ENCODE assay signal across 17 cellular contexts in the genomic region with DNA sequence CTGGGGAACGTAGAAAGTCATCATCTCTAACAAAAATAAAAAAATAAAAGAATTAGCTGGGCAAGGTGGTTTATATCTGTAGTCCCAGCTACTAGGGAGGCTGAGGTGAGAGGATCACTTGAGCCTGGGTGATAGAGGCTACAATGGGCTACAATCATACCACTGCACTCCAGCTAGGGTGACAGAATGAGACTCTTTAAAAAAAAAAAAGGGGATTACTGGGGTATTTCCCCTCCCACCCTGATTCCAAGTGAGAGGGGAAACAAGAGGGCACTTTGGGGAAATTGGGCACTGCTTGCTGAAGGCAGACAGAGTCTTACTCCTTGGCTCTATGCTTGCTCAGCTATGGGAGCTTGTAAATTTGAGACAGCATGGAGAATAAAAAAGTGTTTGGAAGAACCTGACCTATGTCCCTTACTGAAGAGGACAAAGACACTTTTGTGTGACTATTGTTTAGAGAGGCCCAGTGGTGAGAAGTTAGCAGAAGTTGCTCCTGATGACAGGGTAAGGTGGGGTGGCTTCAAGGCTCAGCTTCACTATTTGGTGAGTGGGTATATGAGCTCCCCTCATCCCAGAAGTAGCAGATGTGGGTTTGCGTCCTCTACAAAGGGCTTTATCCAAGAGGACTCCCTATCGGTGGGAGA. TPM values are rescaled to one million over a fixed set of nuclear protein-coding genes. Genes with fewer than 3 reads are reported as not detected.
DNase-seq lines count a peak whose midpoint lies in the region; ATAC-seq and TF ChIP-seq lines count a peak whose summit lies in the region.
"Had no signal": no experiment of that assay in that cellular context is flagged by ENCODE, and none has a peak within 500 bp of the region (broad histone marks: within the 10 kb centered on the region; RNA-seq: fewer than 3 reads in every experiment).

No MANE protein-coding gene starts in this region.

- H3K36me3 ChIP-seq in OCI-LY3 (replicated peaks; ENCODE audit: low read depth, low read length) (no peaks in the 10 kb centered on the region), lower lobe of right lung (no peaks in the 10 kb centered on the region)

- peaks cover 80% of the 10 kb centered on the region for H3K4me1 Mint-ChIP-seq in activated naive CD4-positive, alpha-beta T cell treated with anti-CD3 and anti-CD28 coated beads, Interleukin-2, amount 50 U/mL, for 24 hours
- peaks cover 46% of the 10 kb centered on the region for H3K4me1 Mint-ChIP-seq in central memory CD8-positive, alpha-beta T cell
- H3K4me1 Mint-ChIP-seq in stimulated activated naive CD8-positive, alpha-beta T cell treated with anti-CD3 and anti-CD28 coated beads, Interleukin-15, amount 100 ng/mL, for 72 hours = peaks cover 46% of the 10 kb centered on the region

- no peak overlapping the region for H3K9ac ChIP-seq in OCI-LY3 (ENCODE audit: low read length)
- H3K9ac ChIP-seq: GM23248 had no signal

- H3K4me1 ChIP-seq in OCI-LY3 (ENCODE audit: low read length) (peaks cover 34% of the 10 kb centered on the region), lower lobe of right lung (no peaks in the 10 kb centered on the region)

- no peak for DNase-seq in activated naive CD4-positive, alpha-beta T cell treated with anti-CD3 and anti-CD28 coated beads, Interleukin-2, amount 50 U/mL, for 72 hours (ENCODE audit: low spot score in 2 of 2)
- no peak for DNase-seq in central memory CD8-positive, alpha-beta T cell (ENCODE audit: low spot score in 2 of 2)
- DNase-seq in stimulated activated naive CD8-positive, alpha-beta T cell treated with anti-CD3 and anti-CD28 coated beads, Interleukin-15, amount 100 ng/mL, for 72 hours = no peak
- DNase-seq in GF-D8 (lab: John Stamatoyannopoulos, UW) (no peak), lower lobe of right lung (no peak)
- DNase-seq: ACHN, DMS79, GM23248, HCEC 1CT, NCI-H1417 treated with DMSO at 0.1 percent for 48 hours, NCI-H1930, NCI-H526 treated with DMSO at 0.1 percent for 48 hours, SHP77 treated with DMSO at 0.1 percent for 48 hours had no signal

- peaks cover 8% of the 10 kb centered on the region for H3K36me3 Mint-ChIP-seq in activated naive CD4-positive, alpha-beta T cell treated with anti-CD3 and anti-CD28 coated beads, Interleukin-2, amount 50 U/mL, for 24 hours
- peaks cover 0 to 5% of the 10 kb centered on the region in 2 donors for H3K36me3 Mint-ChIP-seq in activated naive CD4-positive, alpha-beta T cell treated with anti-CD3 and anti-CD28 coated beads, Interleukin-2, amount 50 U/mL, for 72 hours
- H3K36me3 Mint-ChIP-seq in central memory CD8-positive, alpha-beta T cell (ENCODE audit: insufficient read depth) = peaks cover 28% of the 10 kb centered on the region
- H3K36me3 Mint-ChIP-seq: CD14-positive monocyte had no signal

- H3K9me3 ChIP-seq in OCI-LY3 (ENCODE audit: insufficient read depth, low read length) (no peaks in the 10 kb centered on the region), lower lobe of right lung (no peaks in the 10 kb centered on the region)

- peak overlapping the region; percentile 36 for H3K4me3 Mint-ChIP-seq in activated naive CD4-positive, alpha-beta T cell treated with anti-CD3 and anti-CD28 coated beads, Interleukin-2, amount 50 U/mL, for 24 hours
- no peak overlapping the region for H3K4me3 Mint-ChIP-seq in central memory CD8-positive, alpha-beta T cell
- peak overlapping the region in 1 of 2 donors; percentile 17 for H3K4me3 Mint-ChIP-seq in stimulated activated naive CD8-positive, alpha-beta T cell treated with anti-CD3 and anti-CD28 coated beads, Interleukin-15, amount 100 ng/mL, for 72 hours
- H3K4me3 Mint-ChIP-seq: CD14-positive monocyte had no signal

- H3K27ac Mint-ChIP-seq in activated naive CD4-positive, alpha-beta T cell treated with anti-CD3 and anti-CD28 coated beads, Interleukin-2, amount 50 U/mL, for 24 hours = no peak overlapping the region
- H3K27ac Mint-ChIP-seq in activated naive CD4-positive, alpha-beta T cell treated with anti-CD3 and anti-CD28 coated beads, Interleukin-2, amount 50 U/mL, for 72 hours = no peak overlapping the region
- peak overlapping the region; percentile 26 for H3K27ac Mint-ChIP-seq in central memory CD8-positive, alpha-beta T cell (ENCODE audit: low read depth)
- peak overlapping the region in 1 of 2 donors; percentile 35 for H3K27ac Mint-ChIP-seq in stimulated activated naive CD8-positive, alpha-beta T cell treated with anti-CD3 and anti-CD28 coated beads, Interleukin-15, amount 100 ng/mL, for 72 hours

- H3K79me2 ChIP-seq in OCI-LY3 (ENCODE audit: low read length) = no peaks in the 10 kb centered on the region

- H3K27me3 ChIP-seq in OCI-LY3 (ENCODE audit: low read depth, low read length) (no peaks in the 10 kb centered on the region), lower lobe of right lung (ENCODE audit: low read depth) (no peaks in the 10 kb centered on the region)

- H3K4me3 ChIP-seq in OCI-LY3 (ENCODE audit: low read length) (no peak overlapping the region), lower lobe of right lung (no peak overlapping the region)
- H3K4me3 ChIP-seq: GM23248, K562 had no signal

- H3K27ac ChIP-seq in OCI-LY3 (ENCODE audit: low read length) (peak overlapping the region; percentile 6; the same call in 1 of the 2 replicates), lower lobe of right lung (no peak overlapping the region)
- H3K27ac ChIP-seq: GM23248 had no signal

- H3K27me3 Mint-ChIP-seq in activated naive CD4-positive, alpha-beta T cell treated with anti-CD3 and anti-CD28 coated beads, Interleukin-2, amount 50 U/mL, for 24 hours = no peaks in the 10 kb centered on the region
- H3K27me3 Mint-ChIP-seq in central memory CD8-positive, alpha-beta T cell = no peaks in the 10 kb centered on the region
- no peaks in the 10 kb centered on the region for H3K27me3 Mint-ChIP-seq in stimulated activated naive CD8-positive, alpha-beta T cell treated with anti-CD3 and anti-CD28 coated beads, Interleukin-15, amount 100 ng/mL, for 72 hours

- peak overlapping the region; percentile 19; the same call in 1 of the 2 replicates for H3K4me2 ChIP-seq in OCI-LY3 (ENCODE audit: low read length)

- no peak for ATAC-seq in activated naive CD4-positive, alpha-beta T cell treated with anti-CD3 and anti-CD28 coated beads, Interleukin-2, amount 50 U/mL, for 72 hours
- no peak for ATAC-seq in central memory CD8-positive, alpha-beta T cell (replicated peaks; ENCODE audit: extremely low read depth, poor library complexity, severe bottlenecking)
- ATAC-seq in stimulated activated naive CD8-positive, alpha-beta T cell treated with anti-CD3 and anti-CD28 coated beads, Interleukin-15, amount 100 ng/mL, for 72 hours = peak; percentile 66
- no peak for ATAC-seq in lower lobe of right lung
- ATAC-seq: K562 had no signal

- no peak overlapping the region for H2AFZ ChIP-seq in OCI-LY3 (ENCODE audit: low read depth, low read length)
- H2AFZ ChIP-seq: GM23248 had no signal

- TF ChIP-seq CTCF in OCI-LY3 (IDR thresholded peaks at IDR 0.05; ENCODE audit: low read depth, low read length) (no peak), lower lobe of right lung (IDR thresholded peaks at IDR 0.05) (no peak)

- no peaks in the 10 kb centered on the region for H3K9me3 Mint-ChIP-seq in activated naive CD4-positive, alpha-beta T cell treated with anti-CD3 and anti-CD28 coated beads, Interleukin-2, amount 50 U/mL, for 24 hours
- H3K9me3 Mint-ChIP-seq in activated naive CD4-positive, alpha-beta T cell treated with anti-CD3 and anti-CD28 coated beads, Interleukin-2, amount 50 U/mL, for 72 hours = peaks cover 0 to 3% of the 10 kb centered on the region in 2 donors
- H3K9me3 Mint-ChIP-seq in central memory CD8-positive, alpha-beta T cell = no peaks in the 10 kb centered on the region
- H3K9me3 Mint-ChIP-seq in stimulated activated naive CD8-positive, alpha-beta T cell treated with anti-CD3 and anti-CD28 coated beads, Interleukin-15, amount 100 ng/mL, for 72 hours = no peaks in the 10 kb centered on the region

- H4K20me1 ChIP-seq in OCI-LY3 (ENCODE audit: insufficient read depth, low read length) = no peaks in the 10 kb centered on the region

- intact Hi-C loops in lower lobe of right lung (cut with DNase I) = no loop called here

RNA-seq across cellular contexts. Expression of gene KLRG1, which starts 44.0 kb away (rescaled TPM):
- 1 to 10 TPM; 1.6 to 2.7 TPM for total RNA-seq in activated naive CD4-positive, alpha-beta T cell treated with anti-CD3 and anti-CD28 coated beads, Interleukin-2, amount 50 U/mL, for 72 hours
- total RNA-seq in lower lobe of right lung = 4.8 TPM
- total RNA-seq: GM23248 had no signal
